ENCODE assay signal across 30 cellular contexts in the genomic region with DNA sequence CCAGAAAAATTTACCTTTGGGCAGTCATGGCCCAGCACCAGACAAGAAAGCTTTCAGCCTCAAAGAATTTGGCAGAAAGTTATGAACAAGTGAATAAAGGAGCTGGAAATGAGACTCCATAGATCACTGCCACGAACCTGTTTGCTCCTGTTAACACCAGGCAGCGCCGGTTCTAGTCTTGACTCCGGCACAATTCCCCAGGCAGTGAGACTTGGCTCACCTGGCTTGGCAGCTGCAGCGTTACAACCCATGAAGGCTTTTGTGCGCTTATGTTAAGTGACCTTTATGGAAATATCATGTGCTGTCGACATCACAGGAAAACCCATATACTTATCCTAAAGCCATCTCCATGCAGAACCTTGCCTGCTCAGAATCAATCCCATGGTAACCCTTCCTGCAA. TPM values are rescaled to one million over a fixed set of nuclear protein-coding genes. Genes with fewer than 3 reads are reported as not detected.
"Had no signal": no experiment of that assay in that cellular context is flagged by ENCODE, and none has a peak within 500 bp of the region (broad histone marks: within the 10 kb centered on the region; RNA-seq: fewer than 3 reads in every experiment).

No MANE protein-coding gene starts in this region.

- H3K4me3 Mint-ChIP-seq: activated CD4-positive, alpha-beta memory T cell treated with anti-CD3 and anti-CD28 coated beads, Interleukin-2, amount 10 ng/mL, durations not matched to agents 7 days and 5 days; activated CD4-positive, alpha-beta T cell treated with anti-CD3 and anti-CD28 coated beads, Interleukin-2, amount 10 ng/mL, durations not matched to agents 7 days and 5 days; activated naive CD8-positive, alpha-beta T cell; activated T-cell treated with anti-CD3 and anti-CD28 coated beads, Interleukin-2, amount 50 U/mL, for 4 hours; activated T-helper 17 cell treated with anti-CD3 and anti-CD28 coated beads, Interleukin-2, amount 50 U/mL, for 72 hours; endodermal cell had no signal

- H3K27me3 ChIP-seq: body of pancreas, cardiac muscle cell, colonic mucosa, esophagus muscularis mucosa had no signal

- H3K9me3 Mint-ChIP-seq: activated CD4-positive, alpha-beta memory T cell treated with anti-CD3 and anti-CD28 coated beads, Interleukin-2, amount 10 ng/mL, durations not matched to agents 7 days and 5 days; activated CD4-positive, alpha-beta T cell treated with anti-CD3 and anti-CD28 coated beads, Interleukin-2, amount 10 ng/mL, durations not matched to agents 7 days and 5 days; activated T-cell treated with anti-CD3 and anti-CD28 coated beads, Interleukin-2, amount 50 U/mL, for 4 hours; activated T-helper 17 cell treated with anti-CD3 and anti-CD28 coated beads, Interleukin-2, amount 50 U/mL, for 72 hours; endodermal cell had no signal

- DNase-seq: activated CD4-positive, alpha-beta memory T cell treated with anti-CD3 and anti-CD28 coated beads, Interleukin-2, amount 10 ng/mL, durations not matched to agents 7 days and 5 days; activated CD4-positive, alpha-beta T cell treated with anti-CD3 and anti-CD28 coated beads for 4 hours; activated CD4-positive, alpha-beta T cell treated with anti-CD3 and anti-CD28 coated beads, Interleukin-2, amount 10 ng/mL, durations not matched to agents 7 days and 5 days; activated CD4-positive, alpha-beta T cell treated with anti-CD3 and anti-CD28 coated beads, Interleukin-2, amount 50 U/mL, for 4 hours; activated CD4-positive, CD25-positive, alpha-beta regulatory T cell; activated CD4-positive, CD25-positive, alpha-beta regulatory T cell treated with anti-CD3 and anti-CD28 coated beads, Interleukin-2, amount 50 U/mL, for 72 hours; activated effector memory CD4-positive, alpha-beta T cell treated with Interleukin-2 at 50 U/mL for 16 hours; activated gamma-delta T cell treated with Interleukin-2 at 50 U/mL for 16 hours; activated naive CD4-positive, alpha-beta T cell treated with anti-CD3 and anti-CD28 coated beads, Interleukin-2, amount 50 U/mL, for 16 hours; activated naive CD4-positive, alpha-beta T cell treated with Interleukin-2 at 50 U/mL for 16 hours; activated T-cell treated with anti-CD3 and anti-CD28 coated beads, Interleukin-2, amount 50 U/mL, for 4 hours; amniotic stem cell; anterior cingulate cortex; body of pancreas; central memory CD4-positive, alpha-beta T cell; cerebellar nuclear complex; effector CD8-positive, alpha-beta T cell; endodermal cell; foreskin keratinocyte; gastrocnemius medialis; glutamatergic neuron; heart left ventricle; T-helper 2 cell had no signal

- FAIRE-seq: astrocyte had no signal

- H3K36me3 Mint-ChIP-seq: activated naive CD8-positive, alpha-beta T cell had no signal

- ATAC-seq: activated T-cell treated with anti-CD3 and anti-CD28 coated beads, Interleukin-2, amount 50 U/mL, for 4 hours; activated T-helper 17 cell treated with anti-CD3 and anti-CD28 coated beads, Interleukin-2, amount 50 U/mL, for 72 hours; body of pancreas; foreskin keratinocyte; gastrocnemius medialis; heart left ventricle had no signal

- H3K27ac ChIP-seq: body of pancreas, cardiac muscle cell, colonic mucosa, esophagus muscularis mucosa, foreskin keratinocyte, gastrocnemius medialis, heart left ventricle had no signal

- H3K4me3 ChIP-seq: body of pancreas, cardiac muscle cell, colonic mucosa, esophagus muscularis mucosa, gastrocnemius medialis, heart left ventricle had no signal

- H3K27ac Mint-ChIP-seq: activated CD4-positive, alpha-beta memory T cell treated with anti-CD3 and anti-CD28 coated beads, Interleukin-2, amount 10 ng/mL, durations not matched to agents 7 days and 5 days; activated CD4-positive, alpha-beta T cell treated with anti-CD3 and anti-CD28 coated beads, Interleukin-2, amount 10 ng/mL, durations not matched to agents 7 days and 5 days; activated naive CD8-positive, alpha-beta T cell; activated T-helper 17 cell treated with anti-CD3 and anti-CD28 coated beads, Interleukin-2, amount 50 U/mL, for 72 hours; endodermal cell had no signal

- H3K36me3 ChIP-seq: cardiac muscle cell, colonic mucosa, esophagus muscularis mucosa, gastrocnemius medialis, heart left ventricle had no signal

- H3K4me1 ChIP-seq: body of pancreas, colonic mucosa, esophagus muscularis mucosa, foreskin keratinocyte, gastrocnemius medialis, heart left ventricle had no signal

- H3K9me3 ChIP-seq: body of pancreas, colonic mucosa, esophagus muscularis mucosa, gastrocnemius medialis, heart left ventricle had no signal

- H3K4me1 Mint-ChIP-seq: activated CD4-positive, alpha-beta memory T cell treated with anti-CD3 and anti-CD28 coated beads, Interleukin-2, amount 10 ng/mL, durations not matched to agents 7 days and 5 days; activated CD4-positive, alpha-beta T cell treated with anti-CD3 and anti-CD28 coated beads, Interleukin-2, amount 10 ng/mL, durations not matched to agents 7 days and 5 days; activated T-helper 17 cell treated with anti-CD3 and anti-CD28 coated beads, Interleukin-2, amount 50 U/mL, for 72 hours had no signal

RNA-seq across cellular contexts. Expression of gene FOXC1, which starts 22.2 kb away (rescaled TPM):
- total RNA-seq: activated CD4-positive, alpha-beta T cell treated with anti-CD3 and anti-CD28 coated beads, Interleukin-2, amount 10 ng/mL, durations not matched to agents 7 days and 5 days; activated T-helper 17 cell treated with anti-CD3 and anti-CD28 coated beads, Interleukin-2, amount 50 U/mL, for 72 hours; T-helper 1 cell treated with Interleukin-12 subunit alpha and Interleukin-12 subunit beta and Interleukin-4 antibody, amounts not matched to agents 30 ng/mL and 1 ng/mL, for 36 hours had no signal
